Comparison of ENCODE assay signal across 2 cellular contexts in genomic region chr9:82170079-82170662, GRCh38.
TF ChIP-seq lines count a peak whose summit lies in the region.

No MANE protein-coding gene starts in this region.

TF ChIP-seq in A549, 52 proteins besides CTCF, POLR2A, EP300 and RAD21:
- TF ChIP-seq, protein P1, sequence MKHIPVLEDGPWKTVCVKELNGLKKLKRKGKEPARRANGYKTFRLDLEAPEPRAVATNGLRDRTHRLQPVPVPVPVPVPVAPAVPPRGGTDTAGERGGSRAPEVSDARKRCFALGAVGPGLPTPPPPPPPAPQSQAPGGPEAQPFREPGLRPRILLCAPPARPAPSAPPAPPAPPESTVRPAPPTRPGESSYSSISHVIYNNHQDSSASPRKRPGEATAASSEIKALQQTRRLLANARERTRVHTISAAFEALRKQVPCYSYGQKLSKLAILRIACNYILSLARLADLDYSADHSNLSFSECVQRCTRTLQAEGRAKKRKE (CRISPR knock-in tag; IDR thresholded peaks at IDR 0.05; ENCODE audit: low read depth), result no peak
- TF ChIP-seq PHF8 (IDR thresholded peaks at IDR 0.05; ENCODE audit: borderline replicate concordance, low read depth), result no peak
- no peak for TF ChIP-seq RNF2 (IDR thresholded peaks at IDR 0.05; ENCODE audit: borderline replicate concordance, low read depth)
- TF ChIP-seq JUN (IDR thresholded peaks at IDR 0.05), result no peak
- no peak for TF ChIP-seq MAZ (IDR thresholded peaks at IDR 0.05; ENCODE audit: borderline replicate concordance, low read depth, low read length)
- no peak for TF ChIP-seq CBX2 (IDR thresholded peaks at IDR 0.05; ENCODE audit: borderline replicate concordance, low read depth)
- TF ChIP-seq EHMT2 (IDR thresholded peaks at IDR 0.05; ENCODE audit: low read depth), result no peak
- TF ChIP-seq CEBPB (IDR thresholded peaks at IDR 0.05), result no peak
- TF ChIP-seq NR3C1 (IDR thresholded peaks at IDR 0.05), result no peak
- TF ChIP-seq ZSCAN20 (CRISPR knock-in tag; IDR thresholded peaks at IDR 0.05), result no peak
- TF ChIP-seq JUNB (IDR thresholded peaks at IDR 0.05), result no peak
- TF ChIP-seq KDM1A (IDR thresholded peaks at IDR 0.05; ENCODE audit: low read depth), result no peak
- no peak for TF ChIP-seq CHD2 (IDR thresholded peaks at IDR 0.05; ENCODE audit: low read length, partially characterized antibody)

TF ChIP-seq in WTC11, 78 proteins besides CTCF, POLR2A, EP300 and RAD21 (continued from another document):
- TF ChIP-seq, protein P2, sequence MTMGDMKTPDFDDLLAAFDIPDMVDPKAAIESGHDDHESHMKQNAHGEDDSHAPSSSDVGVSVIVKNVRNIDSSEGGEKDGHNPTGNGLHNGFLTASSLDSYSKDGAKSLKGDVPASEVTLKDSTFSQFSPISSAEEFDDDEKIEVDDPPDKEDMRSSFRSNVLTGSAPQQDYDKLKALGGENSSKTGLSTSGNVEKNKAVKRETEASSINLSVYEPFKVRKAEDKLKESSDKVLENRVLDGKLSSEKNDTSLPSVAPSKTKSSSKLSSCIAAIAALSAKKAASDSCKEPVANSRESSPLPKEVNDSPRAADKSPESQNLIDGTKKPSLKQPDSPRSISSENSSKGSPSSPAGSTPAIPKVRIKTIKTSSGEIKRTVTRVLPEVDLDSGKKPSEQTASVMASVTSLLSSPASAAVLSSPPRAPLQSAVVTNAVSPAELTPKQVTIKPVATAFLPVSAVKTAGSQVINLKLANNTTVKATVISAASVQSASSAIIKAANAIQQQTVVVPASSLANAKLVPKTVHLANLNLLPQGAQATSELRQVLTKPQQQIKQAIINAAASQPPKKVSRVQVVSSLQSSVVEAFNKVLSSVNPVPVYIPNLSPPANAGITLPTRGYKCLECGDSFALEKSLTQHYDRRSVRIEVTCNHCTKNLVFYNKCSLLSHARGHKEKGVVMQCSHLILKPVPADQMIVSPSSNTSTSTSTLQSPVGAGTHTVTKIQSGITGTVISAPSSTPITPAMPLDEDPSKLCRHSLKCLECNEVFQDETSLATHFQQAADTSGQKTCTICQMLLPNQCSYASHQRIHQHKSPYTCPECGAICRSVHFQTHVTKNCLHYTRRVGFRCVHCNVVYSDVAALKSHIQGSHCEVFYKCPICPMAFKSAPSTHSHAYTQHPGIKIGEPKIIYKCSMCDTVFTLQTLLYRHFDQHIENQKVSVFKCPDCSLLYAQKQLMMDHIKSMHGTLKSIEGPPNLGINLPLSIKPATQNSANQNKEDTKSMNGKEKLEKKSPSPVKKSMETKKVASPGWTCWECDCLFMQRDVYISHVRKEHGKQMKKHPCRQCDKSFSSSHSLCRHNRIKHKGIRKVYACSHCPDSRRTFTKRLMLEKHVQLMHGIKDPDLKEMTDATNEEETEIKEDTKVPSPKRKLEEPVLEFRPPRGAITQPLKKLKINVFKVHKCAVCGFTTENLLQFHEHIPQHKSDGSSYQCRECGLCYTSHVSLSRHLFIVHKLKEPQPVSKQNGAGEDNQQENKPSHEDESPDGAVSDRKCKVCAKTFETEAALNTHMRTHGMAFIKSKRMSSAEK (CRISPR knock-in tag; IDR thresholded peaks at IDR 0.05; ENCODE audit: borderline replicate concordance), result no peak
- TF ChIP-seq, protein P3, sequence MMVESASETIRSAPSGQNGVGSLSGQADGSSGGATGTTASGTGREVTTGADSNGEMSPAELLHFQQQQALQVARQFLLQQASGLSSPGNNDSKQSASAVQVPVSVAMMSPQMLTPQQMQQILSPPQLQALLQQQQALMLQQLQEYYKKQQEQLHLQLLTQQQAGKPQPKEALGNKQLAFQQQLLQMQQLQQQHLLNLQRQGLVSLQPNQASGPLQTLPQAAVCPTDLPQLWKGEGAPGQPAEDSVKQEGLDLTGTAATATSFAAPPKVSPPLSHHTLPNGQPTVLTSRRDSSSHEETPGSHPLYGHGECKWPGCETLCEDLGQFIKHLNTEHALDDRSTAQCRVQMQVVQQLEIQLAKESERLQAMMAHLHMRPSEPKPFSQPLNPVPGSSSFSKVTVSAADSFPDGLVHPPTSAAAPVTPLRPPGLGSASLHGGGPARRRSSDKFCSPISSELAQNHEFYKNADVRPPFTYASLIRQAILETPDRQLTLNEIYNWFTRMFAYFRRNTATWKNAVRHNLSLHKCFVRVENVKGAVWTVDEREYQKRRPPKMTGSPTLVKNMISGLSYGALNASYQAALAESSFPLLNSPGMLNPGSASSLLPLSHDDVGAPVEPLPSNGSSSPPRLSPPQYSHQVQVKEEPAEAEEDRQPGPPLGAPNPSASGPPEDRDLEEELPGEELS (CRISPR knock-in tag; IDR thresholded peaks at IDR 0.05), result no peak
- TF ChIP-seq, protein P4, sequence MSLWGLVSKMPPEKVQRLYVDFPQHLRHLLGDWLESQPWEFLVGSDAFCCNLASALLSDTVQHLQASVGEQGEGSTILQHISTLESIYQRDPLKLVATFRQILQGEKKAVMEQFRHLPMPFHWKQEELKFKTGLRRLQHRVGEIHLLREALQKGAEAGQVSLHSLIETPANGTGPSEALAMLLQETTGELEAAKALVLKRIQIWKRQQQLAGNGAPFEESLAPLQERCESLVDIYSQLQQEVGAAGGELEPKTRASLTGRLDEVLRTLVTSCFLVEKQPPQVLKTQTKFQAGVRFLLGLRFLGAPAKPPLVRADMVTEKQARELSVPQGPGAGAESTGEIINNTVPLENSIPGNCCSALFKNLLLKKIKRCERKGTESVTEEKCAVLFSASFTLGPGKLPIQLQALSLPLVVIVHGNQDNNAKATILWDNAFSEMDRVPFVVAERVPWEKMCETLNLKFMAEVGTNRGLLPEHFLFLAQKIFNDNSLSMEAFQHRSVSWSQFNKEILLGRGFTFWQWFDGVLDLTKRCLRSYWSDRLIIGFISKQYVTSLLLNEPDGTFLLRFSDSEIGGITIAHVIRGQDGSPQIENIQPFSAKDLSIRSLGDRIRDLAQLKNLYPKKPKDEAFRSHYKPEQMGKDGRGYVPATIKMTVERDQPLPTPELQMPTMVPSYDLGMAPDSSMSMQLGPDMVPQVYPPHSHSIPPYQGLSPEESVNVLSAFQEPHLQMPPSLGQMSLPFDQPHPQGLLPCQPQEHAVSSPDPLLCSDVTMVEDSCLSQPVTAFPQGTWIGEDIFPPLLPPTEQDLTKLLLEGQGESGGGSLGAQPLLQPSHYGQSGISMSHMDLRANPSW (CRISPR knock-in tag; conservative IDR thresholded peaks at IDR 0.05; ENCODE audit: low read depth), result no peak
- TF ChIP-seq NR2C2 (CRISPR knock-in tag; IDR thresholded peaks at IDR 0.05) (no peak), HMGA2 (CRISPR knock-in tag; IDR thresholded peaks at IDR 0.05) (no peak), ZNF138 (CRISPR knock-in tag; conservative IDR thresholded peaks at IDR 0.05) (no peak), NR3C1 (CRISPR knock-in tag; conservative IDR thresholded peaks at IDR 0.05; ENCODE audit: low read depth) (no peak), NR1H2 (CRISPR knock-in tag; IDR thresholded peaks at IDR 0.05) (no peak), IRF1 (CRISPR knock-in tag; IDR thresholded peaks at IDR 0.05) (no peak), SP1 (CRISPR knock-in tag; conservative IDR thresholded peaks at IDR 0.05) (no peak), TP53 (CRISPR knock-in tag; IDR thresholded peaks at IDR 0.05) (no peak), KAT7 (CRISPR knock-in tag; IDR thresholded peaks at IDR 0.05; ENCODE audit: borderline replicate concordance) (no peak), SMAD3 (CRISPR knock-in tag; IDR thresholded peaks at IDR 0.05; ENCODE audit: borderline replicate concordance) (no peak)
